Comparison of ENCODE assay signal across 8 cellular contexts in the genomic region with DNA sequence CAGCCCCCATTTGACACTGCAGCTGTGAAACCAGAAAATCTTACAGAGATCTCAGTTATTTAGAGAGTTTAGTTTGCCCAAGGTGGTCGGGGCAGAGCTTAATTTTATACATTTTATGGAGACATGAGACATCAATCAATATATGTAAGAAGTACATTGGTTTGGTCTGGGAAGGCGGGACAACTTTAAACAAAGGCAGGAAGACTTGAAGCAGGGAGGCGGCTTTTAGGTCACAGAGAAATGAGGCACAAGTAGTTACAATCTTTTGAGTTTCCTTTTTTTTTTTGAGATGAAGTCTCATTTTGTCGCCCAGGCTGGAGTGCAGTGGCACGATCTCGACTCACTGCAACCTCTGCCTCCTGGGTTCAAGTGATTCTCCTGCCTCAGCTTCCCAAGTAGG. TPM values are rescaled to one million over a fixed set of nuclear protein-coding genes. Genes with fewer than 3 reads are reported as not detected.
A peak's percentile ranks its signal among the peaks of the same experiment; 100 is the strongest.
DNase-seq lines count a peak whose midpoint lies in the region; ATAC-seq, FAIRE-seq and TF ChIP-seq lines count a peak whose summit lies in the region.
"Not testable (repeated sequence)": the region's sequence is repeated elsewhere in the genome, so short reads cannot be mapped to it uniquely, and the experiment has no call there.

No MANE protein-coding gene starts in this region.

- CTCF ChIA-PET in CD4-positive, alpha-beta memory T cell (lab: Charles Lee; ENCODE audit: partially characterized antibody); endothelial cell of umbilical vein (lab: Charles Lee): not testable (repeated sequence)
- CTCF ChIA-PET in activated CD4-positive, alpha-beta memory T cell treated with anti-CD3 and anti-CD28 coated beads, Interleukin-2, amount 10 ng/mL, durations not matched to agents 7 days and 5 days (lab: Charles Lee): interaction anchor here (0.6 kb wide), 1 partner anchor 825 kb away, joined by 3 read pairs; no protein-coding TSS in a partner anchor

- intact Hi-C loops in CD4-positive, alpha-beta memory T cell (cut with micrococcal nuclease); endothelial cell of umbilical vein (cut with micrococcal nuclease); natural killer cell (cut with micrococcal nuclease): not testable (repeated sequence)

- not testable (repeated sequence) for H3K27me3 ChIP-seq in CD4-positive, alpha-beta memory T cell (ENCODE audit: insufficient read depth, low read length); endothelial cell of umbilical vein (ENCODE audit: control insufficient read depth in 2 of 2, insufficient read depth in 2 of 2, low read length in 2 of 2)

- peaks cover 0 to 46% (median 18%) of the 10 kb centered on the region in 8 donors for H3K9me3 Mint-ChIP-seq in CD4-positive, alpha-beta memory T cell
- H3K9me3 Mint-ChIP-seq in T-helper 1 cell treated with Interleukin-12 subunit alpha and Interleukin-12 subunit beta and Interleukin-4 antibody, amounts not matched to agents 30 μg/mL and 1 μg/mL, for 36 hours: peaks cover 50% of the 10 kb centered on the region
- peaks cover 49% of the 10 kb centered on the region for H3K9me3 Mint-ChIP-seq in activated CD4-positive, alpha-beta memory T cell treated with anti-CD3 and anti-CD28 coated beads, Interleukin-2, amount 10 ng/mL, durations not matched to agents 7 days and 5 days
- H3K9me3 Mint-ChIP-seq in activated T-helper 17 cell treated with anti-CD3 and anti-CD28 coated beads, Interleukin-2, amount 50 U/mL, for 72 hours; natural killer cell: not testable (repeated sequence)
- peaks cover 27% of the 10 kb centered on the region for H3K9me3 Mint-ChIP-seq in activated naive CD8-positive, alpha-beta T cell treated with anti-CD3 and anti-CD28 coated beads, Interleukin-2, amount 50 U/mL, for 24 hours
- H3K9me3 Mint-ChIP-seq in stimulated activated naive CD8-positive, alpha-beta T cell treated with anti-CD3 and anti-CD28 coated beads, Interleukin-15, Interleukin-2, amounts not matched to agents 100 ng/mL and 50 ng/mL, for 24 hours: peaks cover 10% of the 10 kb centered on the region

- not testable (repeated sequence) for H3K9ac ChIP-seq in endothelial cell of umbilical vein (replicated peaks; ENCODE audit: extremely low read depth, insufficient read depth, low read length)

- H3K27ac ChIP-seq in CD4-positive, alpha-beta memory T cell (ENCODE audit: low read depth, low read length): not testable (repeated sequence)
- H3K27ac ChIP-seq in endothelial cell of umbilical vein (ENCODE audit: insufficient read depth, low read depth, low read length): peak overlapping the region; percentile 18

- H3K4me3 ChIP-seq in CD4-positive, alpha-beta memory T cell (ENCODE audit: low read length in 2 of 2); endothelial cell of umbilical vein (replicated peaks in 1 of 3; ENCODE audit: insufficient read depth in 1 of 3, low read depth in 1 of 3, low read length in 3 of 3): not testable (repeated sequence)

- not testable (repeated sequence) for TF ChIP-seq CTCF in endothelial cell of umbilical vein (IDR thresholded peaks at IDR 0.05; ENCODE audit: extremely low read depth in 1 of 2, insufficient read depth in 1 of 2, low read depth in 1 of 2, low read length in 2 of 2); natural killer cell (IDR thresholded peaks at IDR 0.05)

- DNase-seq in CD4-positive, alpha-beta memory T cell; activated CD4-positive, alpha-beta memory T cell treated with anti-CD3 and anti-CD28 coated beads, Interleukin-2, amount 10 ng/mL, durations not matched to agents 7 days and 5 days; activated naive CD8-positive, alpha-beta T cell treated with anti-CD3 and anti-CD28 coated beads, Interleukin-2, amount 50 U/mL, for 24 hours; natural killer cell: not testable (repeated sequence)
- DNase-seq in endothelial cell of umbilical vein (ENCODE audit: low read depth, low spot score): peak; percentile 22

- TF ChIP-seq POLR2A in endothelial cell of umbilical vein (IDR thresholded peaks at IDR 0.05; ENCODE audit: low read depth, low read length): not testable (repeated sequence)

- ATAC-seq in activated T-helper 17 cell treated with anti-CD3 and anti-CD28 coated beads, Interleukin-2, amount 50 U/mL, for 72 hours (replicated peaks); activated naive CD8-positive, alpha-beta T cell treated with anti-CD3 and anti-CD28 coated beads, Interleukin-2, amount 50 U/mL, for 24 hours: not testable (repeated sequence)
- peak in 2 of 3 donors; percentile 8 to 47 for ATAC-seq in natural killer cell

- not testable (repeated sequence) for BruUV-seq in endothelial cell of umbilical vein (replicated peaks; lab: Mats Ljungman, UMichigan)

- H4K20me1 ChIP-seq in endothelial cell of umbilical vein (replicated peaks; ENCODE audit: control insufficient read depth, extremely low read depth, insufficient read depth, low read length): not testable (repeated sequence)

- not testable (repeated sequence) for H3K79me2 ChIP-seq in endothelial cell of umbilical vein (ENCODE audit: control insufficient read depth, insufficient read depth, low read length)

- POLR2A ChIA-PET in CD4-positive, alpha-beta memory T cell (lab: Charles Lee; ENCODE audit: partially characterized antibody): interaction anchor here (1.3 kb wide), 1 partner anchor 14 kb away, joined by 3 read pairs; no protein-coding TSS in a partner anchor
- POLR2A ChIA-PET in activated CD4-positive, alpha-beta memory T cell treated with anti-CD3 and anti-CD28 coated beads, Interleukin-2, amount 10 ng/mL, durations not matched to agents 7 days and 5 days (lab: Charles Lee); endothelial cell of umbilical vein (lab: Charles Lee): not testable (repeated sequence)

- H3K4me2 ChIP-seq in endothelial cell of umbilical vein (ENCODE audit: insufficient read depth, low read length): not testable (repeated sequence)

- peaks cover 14 to 45% (median 28%) of the 10 kb centered on the region in 4 donors for H3K4me1 Mint-ChIP-seq in CD4-positive, alpha-beta memory T cell
- peaks cover 18% of the 10 kb centered on the region for H3K4me1 Mint-ChIP-seq in T-helper 1 cell treated with Interleukin-12 subunit alpha and Interleukin-12 subunit beta and Interleukin-4 antibody, amounts not matched to agents 30 μg/mL and 1 μg/mL, for 36 hours (ENCODE audit: low read depth)
- peaks cover 25% of the 10 kb centered on the region for H3K4me1 Mint-ChIP-seq in activated CD4-positive, alpha-beta memory T cell treated with anti-CD3 and anti-CD28 coated beads, Interleukin-2, amount 10 ng/mL, durations not matched to agents 7 days and 5 days
- peaks cover 20% of the 10 kb centered on the region for H3K4me1 Mint-ChIP-seq in activated T-helper 17 cell treated with anti-CD3 and anti-CD28 coated beads, Interleukin-2, amount 50 U/mL, for 72 hours
- peaks cover 29% of the 10 kb centered on the region for H3K4me1 Mint-ChIP-seq in activated naive CD8-positive, alpha-beta T cell treated with anti-CD3 and anti-CD28 coated beads, Interleukin-2, amount 50 U/mL, for 24 hours
- H3K4me1 Mint-ChIP-seq in natural killer cell: peaks cover 31 to 35% of the 10 kb centered on the region in 2 donors
- H3K4me1 Mint-ChIP-seq in stimulated activated naive CD8-positive, alpha-beta T cell treated with anti-CD3 and anti-CD28 coated beads, Interleukin-15, Interleukin-2, amounts not matched to agents 100 ng/mL and 50 ng/mL, for 24 hours (ENCODE audit: low read depth): peaks cover 31% of the 10 kb centered on the region

- FAIRE-seq in endothelial cell of umbilical vein (lab: Jason Lieb, UNC): not testable (repeated sequence)

- not testable (repeated sequence) for H3K9me1 ChIP-seq in endothelial cell of umbilical vein (replicated peaks; ENCODE audit: control insufficient read depth, extremely low read depth, insufficient read depth, low read length)

- H3K36me3 Mint-ChIP-seq in CD4-positive, alpha-beta memory T cell: peaks cover 52 to 76% of the 10 kb centered on the region in 2 donors
- H3K36me3 Mint-ChIP-seq in T-helper 1 cell treated with Interleukin-12 subunit alpha and Interleukin-12 subunit beta and Interleukin-4 antibody, amounts not matched to agents 30 μg/mL and 1 μg/mL, for 36 hours (ENCODE audit: low read depth): peaks cover 69% of the 10 kb centered on the region
- H3K36me3 Mint-ChIP-seq in activated CD4-positive, alpha-beta memory T cell treated with anti-CD3 and anti-CD28 coated beads, Interleukin-2, amount 10 ng/mL, durations not matched to agents 7 days and 5 days (ENCODE audit: low read depth): peaks cover 88% of the 10 kb centered on the region
- H3K36me3 Mint-ChIP-seq in activated T-helper 17 cell treated with anti-CD3 and anti-CD28 coated beads, Interleukin-2, amount 50 U/mL, for 72 hours (ENCODE audit: low read depth): peaks cover 84% of the 10 kb centered on the region
- peaks cover 80% of the 10 kb centered on the region for H3K36me3 Mint-ChIP-seq in activated naive CD8-positive, alpha-beta T cell treated with anti-CD3 and anti-CD28 coated beads, Interleukin-2, amount 50 U/mL, for 24 hours (ENCODE audit: low read depth)
- not testable (repeated sequence) for H3K36me3 Mint-ChIP-seq in natural killer cell
- peaks cover 82% of the 10 kb centered on the region for H3K36me3 Mint-ChIP-seq in stimulated activated naive CD8-positive, alpha-beta T cell treated with anti-CD3 and anti-CD28 coated beads, Interleukin-15, Interleukin-2, amounts not matched to agents 100 ng/mL and 50 ng/mL, for 24 hours (ENCODE audit: low read depth)

- H3K9me3 ChIP-seq in CD4-positive, alpha-beta memory T cell (ENCODE audit: control insufficient read depth in 1 of 2, low read length in 2 of 2); endothelial cell of umbilical vein (replicated peaks; ENCODE audit: control insufficient read depth, insufficient read depth, low read length): not testable (repeated sequence)

- H3K27me3 Mint-ChIP-seq in CD4-positive, alpha-beta memory T cell; T-helper 1 cell treated with Interleukin-12 subunit alpha and Interleukin-12 subunit beta and Interleukin-4 antibody, amounts not matched to agents 30 μg/mL and 1 μg/mL, for 36 hours (ENCODE audit: low read depth); activated CD4-positive, alpha-beta memory T cell treated with anti-CD3 and anti-CD28 coated beads, Interleukin-2, amount 10 ng/mL, durations not matched to agents 7 days and 5 days; activated T-helper 17 cell treated with anti-CD3 and anti-CD28 coated beads, Interleukin-2, amount 50 U/mL, for 72 hours; activated naive CD8-positive, alpha-beta T cell treated with anti-CD3 and anti-CD28 coated beads, Interleukin-2, amount 50 U/mL, for 24 hours; natural killer cell (ENCODE audit: low read depth in 2 of 2); stimulated activated naive CD8-positive, alpha-beta T cell treated with anti-CD3 and anti-CD28 coated beads, Interleukin-15, Interleukin-2, amounts not matched to agents 100 ng/mL and 50 ng/mL, for 24 hours: not testable (repeated sequence)

- H3K27ac Mint-ChIP-seq in CD4-positive, alpha-beta memory T cell: peak overlapping the region; percentile 23 to 94 (median 84)
- peak overlapping the region; percentile 74 for H3K27ac Mint-ChIP-seq in T-helper 1 cell treated with Interleukin-12 subunit alpha and Interleukin-12 subunit beta and Interleukin-4 antibody, amounts not matched to agents 30 μg/mL and 1 μg/mL, for 36 hours
- H3K27ac Mint-ChIP-seq in activated CD4-positive, alpha-beta memory T cell treated with anti-CD3 and anti-CD28 coated beads, Interleukin-2, amount 10 ng/mL, durations not matched to agents 7 days and 5 days: peak overlapping the region; percentile 48
- H3K27ac Mint-ChIP-seq in activated T-helper 17 cell treated with anti-CD3 and anti-CD28 coated beads, Interleukin-2, amount 50 U/mL, for 72 hours: peak overlapping the region; percentile 74
- H3K27ac Mint-ChIP-seq in activated naive CD8-positive, alpha-beta T cell treated with anti-CD3 and anti-CD28 coated beads, Interleukin-2, amount 50 U/mL, for 24 hours: peak overlapping the region; percentile 77
- H3K27ac Mint-ChIP-seq in natural killer cell: peak overlapping the region; percentile 95
- H3K27ac Mint-ChIP-seq in stimulated activated naive CD8-positive, alpha-beta T cell treated with anti-CD3 and anti-CD28 coated beads, Interleukin-15, Interleukin-2, amounts not matched to agents 100 ng/mL and 50 ng/mL, for 24 hours: peak overlapping the region; percentile 6

- H2AFZ ChIP-seq in endothelial cell of umbilical vein (ENCODE audit: low read depth, low read length): not testable (repeated sequence)

- peaks cover 14% of the 10 kb centered on the region for H3K4me1 ChIP-seq in CD4-positive, alpha-beta memory T cell (ENCODE audit: insufficient read depth, low read length)
- not testable (repeated sequence) for H3K4me1 ChIP-seq in endothelial cell of umbilical vein (ENCODE audit: control insufficient read depth, extremely low read depth, insufficient read depth, low read length)

- peaks cover 12% of the 10 kb centered on the region for H3K36me3 ChIP-seq in CD4-positive, alpha-beta memory T cell (ENCODE audit: insufficient read depth, low read length)
- not testable (repeated sequence) for H3K36me3 ChIP-seq in endothelial cell of umbilical vein (ENCODE audit: control insufficient read depth in 2 of 2, extremely low read depth in 1 of 2, insufficient read depth in 2 of 2, low read length in 2 of 2)

- H3K4me3 Mint-ChIP-seq in CD4-positive, alpha-beta memory T cell: peak overlapping the region in 7 of 8 donors; percentile 21 to 81 (median 51)
- H3K4me3 Mint-ChIP-seq in T-helper 1 cell treated with Interleukin-12 subunit alpha and Interleukin-12 subunit beta and Interleukin-4 antibody, amounts not matched to agents 30 μg/mL and 1 μg/mL, for 36 hours: peak overlapping the region; percentile 38
- H3K4me3 Mint-ChIP-seq in activated CD4-positive, alpha-beta memory T cell treated with anti-CD3 and anti-CD28 coated beads, Interleukin-2, amount 10 ng/mL, durations not matched to agents 7 days and 5 days: not testable (repeated sequence)
- H3K4me3 Mint-ChIP-seq in activated T-helper 17 cell treated with anti-CD3 and anti-CD28 coated beads, Interleukin-2, amount 50 U/mL, for 72 hours: peak overlapping the region; percentile 52
- peak overlapping the region; percentile 35 for H3K4me3 Mint-ChIP-seq in activated naive CD8-positive, alpha-beta T cell treated with anti-CD3 and anti-CD28 coated beads, Interleukin-2, amount 50 U/mL, for 24 hours
- peak overlapping the region; percentile 84 for H3K4me3 Mint-ChIP-seq in natural killer cell
- peak overlapping the region; percentile 50 for H3K4me3 Mint-ChIP-seq in stimulated activated naive CD8-positive, alpha-beta T cell treated with anti-CD3 and anti-CD28 coated beads, Interleukin-15, Interleukin-2, amounts not matched to agents 100 ng/mL and 50 ng/mL, for 24 hours

- dilution Hi-C loops in endothelial cell of umbilical vein (cut with MboI; ENCODE audit: extremely low pct_ligation_motif_present, low sequenced_read_pairs): not testable (repeated sequence)

RNA-seq across cellular contexts. Expression of a gene that starts 15.1 kb away (rescaled TPM):
- 10 to 100 TPM; 61.7 to 65.2 TPM for total RNA-seq in CD4-positive, alpha-beta memory T cell
- polyA plus RNA-seq in CD4-positive, alpha-beta memory T cell: 10 to 100 TPM in 1 of 2 donors, 1 to 10 TPM in 1; 2.0 to 10.8 TPM
- total RNA-seq in activated CD4-positive, alpha-beta memory T cell treated with anti-CD3 and anti-CD28 coated beads, Interleukin-2, amount 10 ng/mL, durations not matched to agents 7 days and 5 days: 10 to 100 TPM; 36.7 to 42.6 TPM
- 10 to 100 TPM; 20.5 to 45.0 TPM for total RNA-seq in activated T-helper 17 cell treated with anti-CD3 and anti-CD28 coated beads, Interleukin-2, amount 50 U/mL, for 72 hours
- total RNA-seq in endothelial cell of umbilical vein (13.6 and 15.2 TPM in 2 replicates), natural killer cell (10 to 100 TPM; 43.8 to 69.1 (median 49.5) TPM)
- 1.8 and 1.9 TPM in 2 replicates for polyA plus RNA-seq in endothelial cell of umbilical vein
- polyA plus RNA-seq in endothelial cell of umbilical vein (2011; cell fraction: cytosol; rRNA removed): 2.7 and 2.8 TPM in 2 replicates
- polyA plus RNA-seq in endothelial cell of umbilical vein (2011; cell fraction: nucleus; rRNA removed): 7.8 and 11.9 TPM in 2 replicates
- polyA plus RNA-seq in endothelial cell of umbilical vein (2012): 2.4 and 2.9 TPM in 2 replicates
- 11.8 and 14.5 TPM in 2 replicates for polyA minus RNA-seq in endothelial cell of umbilical vein
- polyA minus RNA-seq in endothelial cell of umbilical vein (2011; cell fraction: cytosol; rRNA and poly(A)+ RNA removed): 5.3 TPM
- polyA minus RNA-seq in endothelial cell of umbilical vein (2011; cell fraction: nucleus; rRNA and poly(A)+ RNA removed): 10.5 and 18.7 TPM in 2 replicates

RNA-seq across cellular contexts. Expression of a gene that starts 27.5 kb away (rescaled TPM):
- total RNA-seq in CD4-positive, alpha-beta memory T cell: 10 to 100 TPM; 51.1 to 51.7 TPM
- polyA plus RNA-seq in CD4-positive, alpha-beta memory T cell: 10 to 100 TPM; 10.7 to 21.0 TPM
- 10 to 100 TPM; 29.7 to 30.5 TPM for total RNA-seq in activated CD4-positive, alpha-beta memory T cell treated with anti-CD3 and anti-CD28 coated beads, Interleukin-2, amount 10 ng/mL, durations not matched to agents 7 days and 5 days
- total RNA-seq in activated T-helper 17 cell treated with anti-CD3 and anti-CD28 coated beads, Interleukin-2, amount 50 U/mL, for 72 hours: 10 to 100 TPM; 15.1 to 41.6 TPM
- total RNA-seq in endothelial cell of umbilical vein (12.1 and 12.3 TPM in 2 replicates), natural killer cell (10 to 100 TPM; 27.4 to 41.2 (median 28.4) TPM)
- polyA plus RNA-seq in endothelial cell of umbilical vein: 4.4 and 4.7 TPM in 2 replicates
- 3.4 and 4.7 TPM in 2 replicates for polyA plus RNA-seq in endothelial cell of umbilical vein (2011; cell fraction: cytosol; rRNA removed)
- polyA plus RNA-seq in endothelial cell of umbilical vein (2011; cell fraction: nucleus; rRNA removed): 10.7 and 13.4 TPM in 2 replicates
- 5.7 and 6.4 TPM in 2 replicates for polyA plus RNA-seq in endothelial cell of umbilical vein (2012)
- polyA minus RNA-seq in endothelial cell of umbilical vein: 14.7 and 17.4 TPM in 2 replicates
- 3.9 TPM for polyA minus RNA-seq in endothelial cell of umbilical vein (2011; cell fraction: cytosol; rRNA and poly(A)+ RNA removed)
- 9.2 and 17.5 TPM in 2 replicates for polyA minus RNA-seq in endothelial cell of umbilical vein (2011; cell fraction: nucleus; rRNA and poly(A)+ RNA removed)

Comparison
In these comparisons a context has a peak if more than half of its experiments do, and no peak if none do; other contexts are left out.
1. H3K27ac Mint-ChIP-seq: peak in every context shown above with its lines; median percentile 95 in natural killer cell; 84 in CD4-positive, alpha-beta memory T cell; 77 in activated naive CD8-positive, alpha-beta T cell treated with anti-CD3 and anti-CD28 coated beads, Interleukin-2, amount 50 U/mL, for 24 hours; 74 in T-helper 1 cell treated with Interleukin-12 subunit alpha and Interleukin-12 subunit beta and Interleukin-4 antibody, amounts not matched to agents 30 μg/mL and 1 μg/mL, for 36 hours; 74 in activated T-helper 17 cell treated with anti-CD3 and anti-CD28 coated beads, Interleukin-2, amount 50 U/mL, for 72 hours; 48 in activated CD4-positive, alpha-beta memory T cell treated with anti-CD3 and anti-CD28 coated beads, Interleukin-2, amount 10 ng/mL, durations not matched to agents 7 days and 5 days; 6 in stimulated activated naive CD8-positive, alpha-beta T cell treated with anti-CD3 and anti-CD28 coated beads, Interleukin-15, Interleukin-2, amounts not matched to agents 100 ng/mL and 50 ng/mL, for 24 hours.